Comparison of ENCODE assay signal across 1 cellular context in the genomic region with DNA sequence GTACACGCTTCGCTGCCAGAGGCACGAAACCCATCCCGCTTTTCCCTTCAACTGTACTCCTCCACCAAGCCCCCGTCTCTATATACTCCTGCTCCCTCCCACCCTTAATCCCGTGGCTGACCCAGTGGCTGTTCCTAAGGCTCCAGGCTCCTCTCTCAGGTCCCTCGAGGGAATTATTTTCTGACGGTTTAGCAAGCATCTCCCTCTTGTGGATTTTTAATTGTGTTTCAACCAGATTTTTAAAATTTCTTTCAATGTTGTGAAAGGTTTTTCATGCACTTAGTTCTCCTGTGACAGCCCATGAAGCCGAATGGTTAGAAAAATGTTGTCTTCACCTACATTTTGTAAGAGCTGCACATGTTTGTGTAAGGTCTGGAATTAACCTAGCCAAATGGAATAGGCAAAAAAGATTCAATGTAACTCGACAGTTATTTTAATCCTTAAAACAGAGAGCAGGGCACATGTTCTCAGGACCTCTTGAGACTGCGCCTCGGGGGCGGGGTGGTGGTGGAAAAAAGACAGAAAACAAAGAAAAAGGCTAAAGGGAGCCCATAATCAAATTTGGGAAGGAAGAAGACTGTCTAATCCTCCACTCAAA.
TF ChIP-seq lines count a peak whose summit lies in the region.

No MANE protein-coding gene starts in this region.

TF ChIP-seq in endothelial cell of umbilical vein, 7 proteins besides CTCF, POLR2A, EP300 and RAD21 (continued from another document):
- no peak for TF ChIP-seq JUN (IDR thresholded peaks at IDR 0.05; ENCODE audit: borderline replicate concordance, insufficient read depth, insufficient read length, low read depth)
